Comparison of ENCODE assay signal across 8 cellular contexts in the genomic region with DNA sequence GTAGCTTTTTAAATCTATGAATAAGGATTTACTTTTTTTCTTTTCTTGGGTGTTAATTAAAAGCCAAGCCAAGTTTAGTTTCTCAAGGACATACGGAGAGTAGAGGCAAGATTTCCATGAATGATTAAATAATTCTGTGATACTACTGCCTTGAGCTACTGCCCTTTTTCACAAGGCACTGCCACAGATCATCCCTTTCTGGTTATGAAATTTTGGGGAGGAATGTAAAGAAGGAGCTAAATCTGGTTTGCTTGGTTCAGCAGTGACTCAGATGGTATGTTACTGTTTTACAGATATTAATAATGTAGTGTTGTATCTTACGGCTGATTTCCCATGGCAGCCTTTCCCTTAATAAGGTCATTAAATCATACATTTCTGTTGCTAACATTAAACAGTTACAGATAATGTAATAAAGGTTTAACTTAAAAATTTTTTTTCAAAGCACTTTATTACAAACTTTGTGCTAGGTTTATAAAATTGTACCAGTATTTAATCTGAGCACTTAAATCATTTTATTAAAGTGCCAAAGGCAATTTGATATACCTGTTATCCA. TPM values are rescaled to one million over a fixed set of nuclear protein-coding genes. Genes with fewer than 3 reads are reported as not detected.
DNase-seq lines count a peak whose midpoint lies in the region; ATAC-seq and TF ChIP-seq lines count a peak whose summit lies in the region.

No MANE protein-coding gene starts in this region.

- peak overlapping the region; percentile 100 for H3K27ac Mint-ChIP-seq in mesothelial cell of epicardium

- H3K9me3 ChIP-seq in A673 (ENCODE audit: low read depth, low read length, poor library complexity, severe bottlenecking) (no peaks in the 10 kb centered on the region), HUES64 (ENCODE audit: insufficient read depth, low read depth, low read length) (no peaks in the 10 kb centered on the region)

- H3K9me3 Mint-ChIP-seq in mesothelial cell of epicardium = no peaks in the 10 kb centered on the region

- TF ChIP-seq CTCF in A673 (conservative IDR thresholded peaks at IDR 0.05; ENCODE audit: low read depth, low read length) (no peak), astrocyte of the spinal cord (IDR thresholded peaks at IDR 0.05; ENCODE audit: low read depth, low read length) (no peak), mesothelial cell of epicardium (IDR thresholded peaks at IDR 0.05; ENCODE audit: unreplicated experiment) (no peak), GM20000 (IDR thresholded peaks at IDR 0.05; ENCODE audit: extremely low read depth, missing control alignments) (no peak)

- H3K4me1 ChIP-seq in A673 (ENCODE audit: insufficient read depth, low read length, poor library complexity, severe bottlenecking) (peaks cover 20% of the 10 kb centered on the region), HUES64 (ENCODE audit: insufficient read depth, low read length) (peaks cover 14% of the 10 kb centered on the region)

- no peaks in the 10 kb centered on the region for H3K27me3 ChIP-seq in A673 (replicated peaks; ENCODE audit: insufficient read depth, low read depth, low read length, poor library complexity)
- no peaks in the 10 kb centered on the region for H3K27me3 ChIP-seq in HUES64 (ENCODE audit: insufficient read depth, low read length)

- ATAC-seq in GM21619 (IDR thresholded peaks at IDR 0.05; ENCODE audit: unreplicated experiment) = no peak

- in situ Hi-C loops in astrocyte of the spinal cord (cut with HindIII; ENCODE audit: low sequenced_read_pairs) = no loop called here

- H3K4me1 Mint-ChIP-seq in mesothelial cell of epicardium = peaks cover 48% of the 10 kb centered on the region

- H3K36me3 ChIP-seq in A673 (ENCODE audit: insufficient read depth, low read length, poor library complexity, severe bottlenecking) = peaks cover 9% of the 10 kb centered on the region
- H3K36me3 ChIP-seq in HUES64 (ENCODE audit: insufficient read depth, low read length) = peaks cover 5% of the 10 kb centered on the region

- H3K4me3 ChIP-seq in A673 (ENCODE audit: low read depth, low read length, poor library complexity, severe bottlenecking) = peak overlapping the region; percentile 79
- peak overlapping the region; percentile 97 for H3K4me3 ChIP-seq in HUES64 (ENCODE audit: low read length)
- peak overlapping the region; percentile 99 for H3K4me3 ChIP-seq in astrocyte of the spinal cord (ENCODE audit: low read depth, low read length)

- BruUV-seq in A673 (replicated peaks; lab: Mats Ljungman, UMichigan) = no TSS peak

- H3K4me3 Mint-ChIP-seq in mesothelial cell of epicardium = peak overlapping the region; percentile 100

- intact Hi-C loops in A673 (cut with micrococcal nuclease; ENCODE audit: unreplicated experiment) = no loop called here

- WGBS in HUES64 = 100% methylated on average over 1 of the region's 2 CpGs

- no peak overlapping the region for H3K9ac ChIP-seq in HUES64 (ENCODE audit: low read depth, low read length)

- POLR2A ChIA-PET in A673 (lab: Charles Lee; ENCODE audit: low non-redundant PET) = interaction anchor here (0.6 to 0.7 kb wide), 2 partner anchors 20 to 84 kb away, joined by 5 to 7 read pairs; no protein-coding TSS in a partner anchor

- DNase-seq in A673 (ENCODE audit: low spot score) = no peak
- peak; percentile 36 for DNase-seq in astrocyte of the spinal cord (ENCODE audit: low read depth, low spot score)
- DNase-seq in mesothelial cell of epicardium (ENCODE audit: low spot score in 2 of 2, unreplicated experiment in 2 of 2) = no peak
- DNase-seq in caudate nucleus (lab: John Stamatoyannopoulos, UW) = no peak
- no peak for DNase-seq in GM20000 (ENCODE audit: low spot score)
- DNase-seq in NCI-H69 (lab: John Stamatoyannopoulos, UW) = no peak

- H3K27ac ChIP-seq in A673 (ENCODE audit: low read depth, low read length, poor library complexity, severe bottlenecking) (peak overlapping the region; percentile 11), HUES64 (ENCODE audit: low read depth, low read length) (no peak overlapping the region), caudate nucleus (ENCODE audit: low read depth, low read length) (no peak overlapping the region)

- CTCF ChIA-PET in A673 (lab: Charles Lee) = interaction anchor here (0.7 kb wide), 1 partner anchor 512 kb away, joined by 3 read pairs; no protein-coding TSS in a partner anchor

- H3K27me3 Mint-ChIP-seq in mesothelial cell of epicardium (ENCODE audit: low read depth) = no peaks in the 10 kb centered on the region

- no peaks in the 10 kb centered on the region for H3K36me3 Mint-ChIP-seq in mesothelial cell of epicardium

RNA-seq across cellular contexts. Expression of a gene that starts 2.6 kb away (rescaled TPM):
- total RNA-seq in A673 (2021) = 114 and 120 TPM in 2 replicates
- 63.7 TPM for polyA plus RNA-seq in HUES64 (2013, experiment 1 of 2)
- 76.2 TPM for polyA plus RNA-seq in HUES64 (2013, experiment 2 of 2)
- total RNA-seq in mesothelial cell of epicardium = 768 to 806 TPM (median 799 TPM) in 3 replicates
